8 cellular contexts compared by ENCODE assay signal in the genomic region with DNA sequence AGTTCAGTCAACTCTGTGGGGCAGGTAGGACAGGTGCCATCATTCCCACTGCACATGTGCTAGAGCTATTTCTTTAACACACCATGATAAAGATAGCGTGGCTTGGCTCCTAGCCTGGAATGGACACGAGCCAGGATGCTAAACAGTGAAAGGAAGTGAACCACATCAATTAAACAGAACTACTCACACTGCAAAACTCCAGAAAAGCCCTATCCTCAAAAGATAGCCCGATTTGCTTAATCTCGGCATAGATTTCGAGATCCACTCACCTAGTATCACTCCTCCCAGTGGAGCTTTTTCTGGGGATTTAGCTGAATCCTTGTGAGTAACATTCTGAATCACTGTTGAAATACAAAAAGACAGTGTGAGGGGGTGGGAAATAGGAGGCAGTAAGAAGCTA.
DNase-seq lines count a peak whose midpoint lies in the region; ATAC-seq and TF ChIP-seq lines count a peak whose summit lies in the region.
"Had no signal": no experiment of that assay in that cellular context is flagged by ENCODE, and none has a peak within 500 bp of the region (broad histone marks: within the 10 kb centered on the region; RNA-seq: fewer than 3 reads in every experiment).

No MANE protein-coding gene starts in this region.

- H3K9me3 ChIP-seq in HEK293 (ENCODE audit: control insufficient read depth, insufficient read depth, low read depth, low read length) (no peaks in the 10 kb centered on the region), esophagus muscularis mucosa (no peaks in the 10 kb centered on the region)

- intact Hi-C loops in esophagus muscularis mucosa (cut with DNase I) = no loop called here

- H3K27me3 ChIP-seq in esophagus muscularis mucosa = no peaks in the 10 kb centered on the region

- H3K4me1 ChIP-seq in HEK293 (ENCODE audit: control insufficient read depth, insufficient read depth, low read length) (no peaks in the 10 kb centered on the region; the same call in 1 of the 2 replicates), esophagus muscularis mucosa (peaks cover 0 to 28% (median 25%) of the 10 kb centered on the region in 4 donors)

- no peak overlapping the region for H3K4me3 ChIP-seq in HEK293 (ENCODE audit: low read depth, low read length)
- H3K4me3 ChIP-seq in fibroblast of villous mesenchyme (ENCODE audit: low read depth, low read length) = no peak overlapping the region
- H3K4me3 ChIP-seq in esophagus muscularis mucosa = no peak overlapping the region

- no peak for TF ChIP-seq CTCF in HEK293 (tag by site-specific recombination; IDR thresholded peaks at IDR 0.05)
- no peak for TF ChIP-seq CTCF in fibroblast of villous mesenchyme (IDR thresholded peaks at IDR 0.05; ENCODE audit: insufficient read depth, low read depth, low read length)
- TF ChIP-seq CTCF in esophagus muscularis mucosa (IDR thresholded peaks at IDR 0.05) = no peak

- TF ChIP-seq POLR2A in esophagus muscularis mucosa (IDR thresholded peaks at IDR 0.05; ENCODE audit: low read depth) = no peak

- no peaks in the 10 kb centered on the region for H3K36me3 ChIP-seq in HEK293 (ENCODE audit: control insufficient read depth in 2 of 2, insufficient read depth in 1 of 2, low read length in 2 of 2)
- H3K36me3 ChIP-seq in esophagus muscularis mucosa = no peaks in the 10 kb centered on the region
- H3K36me3 ChIP-seq: WERI-Rb-1 had no signal

- POLR2A ChIA-PET in HEK293 (lab: Yijun Ruan, JAX) = interaction anchor here (0.6 kb wide), 1 partner anchor 161 kb away, joined by 3 read pairs; no protein-coding TSS in a partner anchor

- CTCF ChIA-PET in HEK293 (lab: Yijun Ruan, JAX) = interaction anchor here (0.6 to 0.8 kb wide), 3 partner anchors 10 to 104 kb away, joined by 3 read pairs; no protein-coding TSS in a partner anchor

- TF ChIP-seq EP300 in esophagus muscularis mucosa (IDR thresholded peaks at IDR 0.05) = no peak

- ATAC-seq in GM21529 (IDR thresholded peaks at IDR 0.05; ENCODE audit: unreplicated experiment) (no peak), HG02981 (IDR thresholded peaks at IDR 0.05; ENCODE audit: unreplicated experiment) (no peak)

- WGBS in esophagus muscularis mucosa = 12% methylated on average over 5 of the region's 5 CpGs

- H3K27ac ChIP-seq in HEK293 (ENCODE audit: extremely low read depth, low read depth, low read length) (no peak overlapping the region), esophagus muscularis mucosa (replicated peaks in 1 of 4) (no peak overlapping the region)
- H3K27ac ChIP-seq: WERI-Rb-1 had no signal

- DNase-seq in RPMI7951 (ENCODE audit: low read depth) = peak; percentile 82
- DNase-seq in fibroblast of villous mesenchyme (ENCODE audit: low read depth) = peak; percentile 57
- DNase-seq in stromal cell of bone marrow (ENCODE audit: low read depth) = peak; percentile 38
- no peak for DNase-seq in esophagus muscularis mucosa (ENCODE audit: extremely low spot score)
- DNase-seq: WERI-Rb-1 had no signal

TF ChIP-seq in HEK293, 187 proteins besides CTCF, POLR2A, EP300 and RAD21:
- TF ChIP-seq ZNF830 (tag by site-specific recombination; IDR thresholded peaks at IDR 0.05; ENCODE audit: low read depth) (no peak), FEZF1 (tag by site-specific recombination; IDR thresholded peaks at IDR 0.05) (0 out of 2 replicates have a peak, but pooled peaks have one; percentile 17)
